Comparison of ENCODE assay signal across 1 cellular context in the genomic region with DNA sequence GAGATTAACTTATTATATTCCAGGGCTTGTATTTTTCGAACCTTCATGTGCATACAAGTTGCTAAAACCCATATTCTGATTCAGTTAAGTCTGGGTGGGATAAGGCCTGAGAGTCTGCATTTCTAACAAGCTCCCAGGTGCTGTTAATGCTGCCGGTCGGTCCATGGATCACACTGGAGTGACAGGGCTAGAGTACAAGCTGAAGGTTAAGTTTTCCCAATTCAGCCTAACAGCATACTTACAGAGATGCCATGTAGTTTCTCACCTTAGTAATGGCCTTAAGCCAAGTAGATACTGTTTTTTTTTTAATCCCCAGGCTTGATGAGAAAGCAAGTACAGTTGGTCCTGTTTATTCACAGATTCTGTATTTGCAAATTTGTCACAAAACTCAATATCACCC.
TF ChIP-seq lines count a peak whose summit lies in the region.

No MANE protein-coding gene starts in this region.

TF ChIP-seq in H1, 55 proteins besides CTCF, POLR2A, EP300 and RAD21:
- TF ChIP-seq SAP30 (IDR thresholded peaks at IDR 0.05; ENCODE audit: insufficient read depth, insufficient replicate concordance, low read length): no peak
- TF ChIP-seq TEAD4 (IDR thresholded peaks at IDR 0.05; ENCODE audit: low read depth, low read length): no peak
- TF ChIP-seq CBX8 (IDR thresholded peaks at IDR 0.05; ENCODE audit: borderline replicate concordance, low read depth, low read length): no peak
- no peak for TF ChIP-seq TBP (IDR thresholded peaks at IDR 0.05; ENCODE audit: low read depth, low read length)
- no peak for TF ChIP-seq RBBP5 (IDR thresholded peaks at IDR 0.05; ENCODE audit: borderline replicate concordance, low read depth, low read length)
- no peak for TF ChIP-seq PHF8 (conservative IDR thresholded peaks at IDR 0.05; ENCODE audit: low read depth, low read length)
- no peak for TF ChIP-seq NRF1 (IDR thresholded peaks at IDR 0.05; ENCODE audit: low read depth, low read length)
- TF ChIP-seq CBX5 (IDR thresholded peaks at IDR 0.05; ENCODE audit: low read depth, low read length): no peak
- no peak for TF ChIP-seq CTBP2 (IDR thresholded peaks at IDR 0.05; ENCODE audit: borderline replicate concordance, insufficient read depth, insufficient read length, low read length)
- TF ChIP-seq KDM5A (IDR thresholded peaks at IDR 0.05; ENCODE audit: low read length): no peak
- no peak for TF ChIP-seq NANOG (IDR thresholded peaks at IDR 0.05; ENCODE audit: insufficient read depth, low read depth, low read length, poor library complexity, severe bottlenecking)
- TF ChIP-seq SIRT6 (IDR thresholded peaks at IDR 0.05; ENCODE audit: low read length): no peak
- TF ChIP-seq SP1 (IDR thresholded peaks at IDR 0.05; ENCODE audit: low read depth, low read length): no peak
- no peak for TF ChIP-seq SUZ12 (IDR thresholded peaks at IDR 0.05; ENCODE audit: low read length)
- TF ChIP-seq GTF2F1 (IDR thresholded peaks at IDR 0.05; ENCODE audit: borderline replicate concordance, low read depth, low read length): no peak
TF ChIP-seq in H1: peak in this region for 0.
